ENCODE assay signal across 8 cellular contexts in the genomic region with DNA sequence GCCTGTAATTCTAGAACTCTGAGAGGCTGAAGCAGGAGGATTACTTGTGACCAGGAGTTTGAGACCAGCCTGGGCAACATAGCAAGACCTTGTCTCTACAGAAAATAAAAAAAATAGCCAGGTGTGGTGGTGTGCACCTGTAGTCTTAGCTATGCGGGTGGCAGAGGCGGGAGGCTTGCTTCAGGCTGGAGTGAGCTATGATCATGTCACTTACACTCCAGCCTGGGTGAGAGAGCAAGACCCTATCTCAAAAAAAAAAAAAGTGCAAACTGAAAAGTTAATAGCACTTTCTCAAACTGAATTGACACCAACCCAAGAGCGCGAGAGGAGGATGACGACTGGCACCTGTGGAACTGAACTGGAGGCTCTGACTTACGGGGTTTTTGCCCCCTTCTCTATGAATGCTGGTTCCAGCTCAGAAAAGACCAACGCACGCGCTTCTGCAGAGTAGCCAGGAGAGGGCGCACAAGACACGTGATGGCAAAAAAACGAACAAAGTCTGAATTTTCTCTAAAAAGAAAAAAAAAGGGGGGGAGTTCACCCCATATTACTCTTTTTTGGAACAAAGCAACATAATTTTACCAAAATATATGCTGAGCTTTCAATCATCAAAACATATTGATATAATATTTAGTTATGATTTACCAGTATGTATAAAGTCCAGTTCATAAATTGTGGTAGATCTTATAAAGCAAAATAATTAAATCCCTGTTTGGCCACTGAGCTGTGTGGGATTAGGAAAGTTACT. TPM values are rescaled to one million over a fixed set of nuclear protein-coding genes. Genes with fewer than 3 reads are reported as not detected.
DNase-seq lines count a peak whose midpoint lies in the region; ATAC-seq, FAIRE-seq and TF ChIP-seq lines count a peak whose summit lies in the region.

No MANE protein-coding gene starts in this region.

- H2BK120ac ChIP-seq in mesendoderm (ENCODE audit: low read depth, low read length), result no peak overlapping the region

- no peak overlapping the region for H4K8ac ChIP-seq in mesendoderm (ENCODE audit: low read depth, low read length)

- no peak overlapping the region for H3K18ac ChIP-seq in mesendoderm (ENCODE audit: low read length)

- no peak overlapping the region for H3K4me3 ChIP-seq in mesendoderm (ENCODE audit: low read length)

- H3K27me3 ChIP-seq in mesendoderm (ENCODE audit: insufficient read depth, low read length, poor library complexity), result no peaks in the 10 kb centered on the region

- no peak overlapping the region for H2BK5ac ChIP-seq in mesendoderm (ENCODE audit: low read length)

- TF ChIP-seq CTCF in 22Rv1 (IDR thresholded peaks at IDR 0.05), result peak; percentile 95

- H4K5ac ChIP-seq in mesendoderm (ENCODE audit: low read length), result no peak overlapping the region

- H3K9ac ChIP-seq in mesendoderm (ENCODE audit: low read length), result no peak overlapping the region

- H2BK15ac ChIP-seq in mesendoderm (replicated peaks; ENCODE audit: low read depth), result no peak overlapping the region

- no CpG with 5 or more reads among the region's 12 CpGs for WGBS in mesendoderm (ENCODE audit: extremely low coverage, insufficient coverage, low lambda C conversion rate)

- DNase-seq in GM12892 (ENCODE audit: insufficient read length) (peak; percentile 23), NCI-H446 (lab: John Stamatoyannopoulos, UW) (peak; percentile 32 to 57), dermis blood vessel endothelial cell (peak; percentile 73), mesendoderm (peak; percentile 44), 8988T (no peak)
- DNase-seq in activated CD4-positive, alpha-beta T cell treated with anti-CD3 and anti-CD28 coated beads for 48 hours, result peak; percentile 73
- peak; percentile 18 for DNase-seq in stimulated activated naive B cell treated with anti-CD40 and anti-IgM and Interleukin-4, amounts not matched to agents 10 μg/mL and 1 μg/mL and 100 μg/mL, for 72 hours

- H3K27ac Mint-ChIP-seq in stimulated activated naive B cell treated with anti-CD40 and anti-IgM and Interleukin-4, amounts not matched to agents 10 μg/mL and 1 μg/mL and 100 μg/mL, for 72 hours, result no peak overlapping the region

- no peak overlapping the region for H3K23ac ChIP-seq in mesendoderm (ENCODE audit: low read length)

- H3K4me1 Mint-ChIP-seq in stimulated activated naive B cell treated with anti-CD40 and anti-IgM and Interleukin-4, amounts not matched to agents 10 μg/mL and 1 μg/mL and 100 μg/mL, for 72 hours, result peaks cover 11 to 22% of the 10 kb centered on the region in 2 donors

- peak; percentile 65 for FAIRE-seq in GM12892 (lab: Jason Lieb, UNC)

- H3K4me1 ChIP-seq in mesendoderm (ENCODE audit: control insufficient read depth, low read depth, low read length), result no peaks in the 10 kb centered on the region

- H2AK5ac ChIP-seq in mesendoderm (ENCODE audit: low read length), result no peak overlapping the region

- ATAC-seq in stimulated activated naive B cell treated with anti-CD40 and anti-IgM and Interleukin-4, amounts not matched to agents 10 μg/mL and 1 μg/mL and 100 μg/mL, for 72 hours (replicated peaks), result peak; percentile 48 to 63

- no peaks in the 10 kb centered on the region for H3K79me2 ChIP-seq in mesendoderm (ENCODE audit: control insufficient read depth, insufficient read depth, low read length)

- H3K4me2 ChIP-seq in mesendoderm (ENCODE audit: low read length), result no peak overlapping the region

- H3K4ac ChIP-seq in mesendoderm (ENCODE audit: low read depth, low read length), result no peak overlapping the region

- H3K56ac ChIP-seq in mesendoderm (ENCODE audit: low read length), result no peak overlapping the region

- no peaks in the 10 kb centered on the region for H3K36me3 ChIP-seq in mesendoderm (ENCODE audit: control insufficient read depth, insufficient read depth, low read length)

- H3K36me3 Mint-ChIP-seq in stimulated activated naive B cell treated with anti-CD40 and anti-IgM and Interleukin-4, amounts not matched to agents 10 μg/mL and 1 μg/mL and 100 μg/mL, for 72 hours, result no peaks in the 10 kb centered on the region

- no peaks in the 10 kb centered on the region for H3K9me3 Mint-ChIP-seq in stimulated activated naive B cell treated with anti-CD40 and anti-IgM and Interleukin-4, amounts not matched to agents 10 μg/mL and 1 μg/mL and 100 μg/mL, for 72 hours

- no peak overlapping the region for H3K4me3 Mint-ChIP-seq in stimulated activated naive B cell treated with anti-CD40 and anti-IgM and Interleukin-4, amounts not matched to agents 10 μg/mL and 1 μg/mL and 100 μg/mL, for 72 hours

- no peak for TF ChIP-seq POLR2A in GM12892 (IDR thresholded peaks at IDR 0.05; ENCODE audit: low read depth, low read length)

- H3K27ac ChIP-seq in 22Rv1, result no peak overlapping the region
- H3K27ac ChIP-seq in mesendoderm (ENCODE audit: low read depth, low read length), result no peak overlapping the region

- H3K27me3 Mint-ChIP-seq in stimulated activated naive B cell treated with anti-CD40 and anti-IgM and Interleukin-4, amounts not matched to agents 10 μg/mL and 1 μg/mL and 100 μg/mL, for 72 hours, result no peaks in the 10 kb centered on the region

- H3K79me1 ChIP-seq in mesendoderm (ENCODE audit: low read length), result no peaks in the 10 kb centered on the region

RNA-seq across cellular contexts. Expression of gene CFAP92, which starts 23.7 kb away (rescaled TPM):
- not detected for polyA plus RNA-seq in GM12892 (2012; ENCODE audit: missing spikeins)
- 1.9 and 2.4 TPM in 2 replicates for total RNA-seq in dermis blood vessel endothelial cell
- 0.60 TPM for polyA plus RNA-seq in mesendoderm (2013, experiment 1 of 2)
- 0.38 TPM for polyA plus RNA-seq in mesendoderm (2013, experiment 2 of 2)

RNA-seq across cellular contexts. Expression of gene EFCC1, which starts 30.9 kb away (rescaled TPM):
- not detected for polyA plus RNA-seq in GM12892 (2012; ENCODE audit: missing spikeins)
- total RNA-seq in dermis blood vessel endothelial cell, result 5.9 and 12.1 TPM in 2 replicates
- polyA plus RNA-seq in mesendoderm (2013, experiment 1 of 2), result not detected
- not detected for polyA plus RNA-seq in mesendoderm (2013, experiment 2 of 2)
